Comparison of ENCODE assay signal across 12 cellular contexts in the genomic region with DNA sequence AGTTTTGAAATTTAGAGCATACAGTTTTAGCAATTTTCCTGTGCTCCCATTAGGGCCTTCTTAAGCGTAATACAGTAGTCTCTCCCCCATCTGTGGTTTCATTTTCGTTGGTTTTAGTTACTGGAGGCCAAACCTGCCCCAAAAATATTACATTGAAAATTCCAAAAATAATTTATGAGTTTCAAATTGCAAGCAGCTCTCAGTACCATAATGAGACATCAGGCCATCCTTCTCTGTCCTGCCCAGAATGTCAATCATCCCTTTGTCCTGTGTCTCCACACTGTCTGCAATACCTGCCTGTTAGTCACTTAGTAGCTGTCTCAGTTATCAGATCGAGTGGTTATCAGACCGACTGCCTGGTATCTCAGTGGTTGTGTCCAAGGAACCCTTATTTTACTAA. TPM values are rescaled to one million over a fixed set of nuclear protein-coding genes. Genes with fewer than 3 reads are reported as not detected.
DNase-seq lines count a peak whose midpoint lies in the region; ATAC-seq and TF ChIP-seq lines count a peak whose summit lies in the region.
"Had no signal": no experiment of that assay in that cellular context is flagged by ENCODE, and none has a peak within 500 bp of the region (broad histone marks: within the 10 kb centered on the region; RNA-seq: fewer than 3 reads in every experiment).

No MANE protein-coding gene starts in this region.

- no peak overlapping the region for H3K27ac ChIP-seq in gastroesophageal sphincter
- H3K27ac ChIP-seq: SK-N-MC, uterus had no signal

- no peaks in the 10 kb centered on the region for H3K36me3 ChIP-seq in mucosa of descending colon (ENCODE audit: low read depth)
- peaks cover 0 to 74% of the 10 kb centered on the region in 2 donors for H3K36me3 ChIP-seq in gastroesophageal sphincter
- H3K36me3 ChIP-seq: uterus had no signal

- DNase-seq in mucosa of descending colon = no peak
- no peak for DNase-seq in COLO829 (ENCODE audit: low spot score)
- no peak for DNase-seq in activated CD4-positive, alpha-beta T cell treated with anti-CD3 and anti-CD28 coated beads for 48 hours
- DNase-seq in HuH-7 (ENCODE audit: low spot score) = no peak
- DNase-seq: KG1, NCI-H510A treated with DMSO at 0.1 percent for 48 hours, uterus had no signal

- TF ChIP-seq POLR2A in gastroesophageal sphincter (IDR thresholded peaks at IDR 0.05) = no peak

- TF ChIP-seq EP300 in gastroesophageal sphincter (IDR thresholded peaks at IDR 0.05) = no peak

- no peaks in the 10 kb centered on the region for H3K27me3 ChIP-seq in gastroesophageal sphincter
- H3K27me3 ChIP-seq: uterus had no signal

- H3K4me1 ChIP-seq in mucosa of descending colon (ENCODE audit: low read depth) = no peaks in the 10 kb centered on the region
- H3K4me1 ChIP-seq in gastroesophageal sphincter = peaks cover 0 to 23% (median 0%) of the 10 kb centered on the region in 3 donors
- H3K4me1 ChIP-seq: uterus had no signal

- WGBS in gastroesophageal sphincter (ENCODE audit: low coverage in 1 of 2), 2 donors = 71% methylated on average over 3 of the region's 4 CpGs; no CpG with 5 or more reads in 1 of the 2 donors

- intact Hi-C loops in mucosa of descending colon (cut with DNase I, micrococcal nuclease) = no loop called here

- H3K4me3 ChIP-seq in mucosa of descending colon (no peak overlapping the region), gastroesophageal sphincter (no peak overlapping the region)
- H3K4me3 ChIP-seq: SK-N-MC, uterus had no signal

- H3K9me3 ChIP-seq in mucosa of descending colon (peaks cover 2% of the 10 kb centered on the region), gastroesophageal sphincter (peaks cover 0 to 20% (median 0%) of the 10 kb centered on the region in 3 donors)

- TF ChIP-seq CTCF in mucosa of descending colon (IDR thresholded peaks at IDR 0.05) (no peak), gastroesophageal sphincter (IDR thresholded peaks at IDR 0.05) (no peak)

- ATAC-seq in GM18868 (IDR thresholded peaks at IDR 0.05; ENCODE audit: unreplicated experiment) (peak; percentile 89), GM21526 (IDR thresholded peaks at IDR 0.05; ENCODE audit: low FRiP score, unreplicated experiment) (peak; percentile 88), HG03103 (IDR thresholded peaks at IDR 0.05; ENCODE audit: low read depth, unreplicated experiment) (peak; percentile 85), mucosa of descending colon (peak; percentile 24), gastroesophageal sphincter (no peak)

RNA-seq across cellular contexts. Expression of gene ADSS2, which starts 45.4 kb away (rescaled TPM):
- total RNA-seq in mucosa of descending colon (10 to 100 TPM; 38.6 to 49.0 (median 42.4) TPM), gastroesophageal sphincter (10 to 100 TPM; 28.9 to 59.0 (median 47.1) TPM)

RNA-seq across cellular contexts. Expression of gene CATSPERE, which starts 54.7 kb away (rescaled TPM):
- total RNA-seq in mucosa of descending colon (1 to 10 TPM in 1 of 3 donors, under 1 TPM in 2; 0.73 to 1.3 (median 0.93) TPM), gastroesophageal sphincter (1 to 10 TPM; 1.2 to 2.7 (median 2.3) TPM)
